ENCODE assay signal across 13 cellular contexts in genomic region chr17:18267366-18267765, GRCh38. TPM values are rescaled to one million over a fixed set of nuclear protein-coding genes. Genes with fewer than 3 reads are reported as not detected.
DNase-seq lines count a peak whose midpoint lies in the region; ATAC-seq and TF ChIP-seq lines count a peak whose summit lies in the region.
"Had no signal": no experiment of that assay in that cellular context is flagged by ENCODE, and none has a peak within 500 bp of the region (broad histone marks: within the 10 kb centered on the region; RNA-seq: fewer than 3 reads in every experiment).

No MANE protein-coding gene starts in this region.

- peaks cover 2% of the 10 kb centered on the region for H3K79me2 ChIP-seq in DND-41 (ENCODE audit: insufficient read depth, low read length)

- H3K27me3 Mint-ChIP-seq in activated T-helper 17 cell treated with anti-CD3 and anti-CD28 coated beads, Interleukin-2, amount 50 U/mL, for 72 hours = no peaks in the 10 kb centered on the region
- H3K27me3 Mint-ChIP-seq: naive thymus-derived CD8-positive, alpha-beta T cell had no signal

- peaks cover 47% of the 10 kb centered on the region for H3K36me3 ChIP-seq in DND-41 (ENCODE audit: insufficient read depth, low read length)

- H2AFZ ChIP-seq in DND-41 (ENCODE audit: low read depth, low read length) = no peak overlapping the region

- no peaks in the 10 kb centered on the region for H3K27me3 ChIP-seq in DND-41 (ENCODE audit: insufficient read depth, low read length, poor library complexity)
- H3K27me3 ChIP-seq: gastroesophageal sphincter had no signal

- H3K27ac Mint-ChIP-seq in activated T-helper 17 cell treated with anti-CD3 and anti-CD28 coated beads, Interleukin-2, amount 50 U/mL, for 72 hours = no peak overlapping the region

- no peak overlapping the region for H3K4me2 ChIP-seq in DND-41 (ENCODE audit: insufficient read depth, low read length)

- no peaks in the 10 kb centered on the region for H3K4me1 Mint-ChIP-seq in activated T-helper 17 cell treated with anti-CD3 and anti-CD28 coated beads, Interleukin-2, amount 50 U/mL, for 72 hours

- no peak overlapping the region for H3K9ac ChIP-seq in DND-41 (ENCODE audit: low read depth, low read length)

- no peak for DNase-seq in DND-41
- no peak for DNase-seq in KBM-7
- DNase-seq: activated CD4-positive, alpha-beta T cell treated with anti-CD3 and anti-CD28 coated beads for 48 hours; activated T-cell treated with anti-CD3 and anti-CD28 coated beads, Interleukin-2, amount 50 U/mL, for 48 hours; Calu3; Karpas-422; naive thymus-derived CD8-positive, alpha-beta T cell; NCI-H1436 treated with DMSO at 0.1 percent for 48 hours; retina had no signal

- in situ Hi-C loops in KBM-7 (cut with MboI; ENCODE audit: low pct_unique_long_range_greater_than_20kb, low sequenced_read_pairs) = no loop called here

- no peak overlapping the region for H3K4me3 ChIP-seq in DND-41 (ENCODE audit: low read depth in 1 of 2, low read length in 2 of 2)
- H3K4me3 ChIP-seq: gastroesophageal sphincter, thoracic aorta had no signal

- H3K36me3 Mint-ChIP-seq in activated T-helper 17 cell treated with anti-CD3 and anti-CD28 coated beads, Interleukin-2, amount 50 U/mL, for 72 hours (ENCODE audit: low read depth) = peaks cover 17% of the 10 kb centered on the region

- ATAC-seq in DND-41 (ENCODE audit: insufficient read depth, low read depth) (peak; percentile 11; the same call in 1 of the 3 replicates), HG02981 (IDR thresholded peaks at IDR 0.05; ENCODE audit: unreplicated experiment) (no peak)
- peak; percentile 21 for ATAC-seq in activated T-helper 17 cell treated with anti-CD3 and anti-CD28 coated beads, Interleukin-2, amount 50 U/mL, for 72 hours (replicated peaks)
- ATAC-seq: gastroesophageal sphincter; naive thymus-derived CD8-positive, alpha-beta T cell had no signal

- no peak overlapping the region for H3K27ac ChIP-seq in DND-41 (ENCODE audit: low read length)
- H3K27ac ChIP-seq: gastroesophageal sphincter, thoracic aorta had no signal

- no peak overlapping the region for H3K4me3 Mint-ChIP-seq in activated T-helper 17 cell treated with anti-CD3 and anti-CD28 coated beads, Interleukin-2, amount 50 U/mL, for 72 hours

- H3K4me1 ChIP-seq in DND-41 (ENCODE audit: insufficient read depth, low read length) = peaks cover 3% of the 10 kb centered on the region

- no peak for TF ChIP-seq CTCF in DND-41 (IDR thresholded peaks at IDR 0.05; ENCODE audit: borderline replicate concordance, extremely low read depth, low read length, poor library complexity, severe bottlenecking)

- H3K9me3 Mint-ChIP-seq in activated T-helper 17 cell treated with anti-CD3 and anti-CD28 coated beads, Interleukin-2, amount 50 U/mL, for 72 hours = no peaks in the 10 kb centered on the region
- H3K9me3 Mint-ChIP-seq: naive thymus-derived CD8-positive, alpha-beta T cell had no signal

- H4K20me1 ChIP-seq in DND-41 (ENCODE audit: insufficient read depth, low read length) = peaks cover 21% of the 10 kb centered on the region

- no peaks in the 10 kb centered on the region for H3K9me3 ChIP-seq in DND-41 (ENCODE audit: insufficient read depth, low read length, severe bottlenecking)
- H3K9me3 ChIP-seq: gastroesophageal sphincter, thoracic aorta had no signal

RNA-seq across cellular contexts. Expression of gene MIEF2, which starts 6.9 kb away (rescaled TPM):
- total RNA-seq in activated T-helper 17 cell treated with anti-CD3 and anti-CD28 coated beads, Interleukin-2, amount 50 U/mL, for 72 hours = 10 to 100 TPM in 1 of 2 donors, 1 to 10 TPM in 1; 5.0 to 15.2 TPM

RNA-seq across cellular contexts. Expression of gene FLII, which starts 8.8 kb away (rescaled TPM):
- 100 to 1,000 TPM; 247 to 307 TPM for total RNA-seq in activated T-helper 17 cell treated with anti-CD3 and anti-CD28 coated beads, Interleukin-2, amount 50 U/mL, for 72 hours

RNA-seq across cellular contexts. Expression of gene LLGL1, which starts 41.9 kb away (rescaled TPM):
- total RNA-seq in activated T-helper 17 cell treated with anti-CD3 and anti-CD28 coated beads, Interleukin-2, amount 50 U/mL, for 72 hours = 10 to 100 TPM; 19.5 to 22.3 TPM

RNA-seq across cellular contexts. Expression of gene TOP3A, which starts 47.4 kb away (rescaled TPM):
- 10 to 100 TPM; 69.7 to 81.6 TPM for total RNA-seq in activated T-helper 17 cell treated with anti-CD3 and anti-CD28 coated beads, Interleukin-2, amount 50 U/mL, for 72 hours

RNA-seq across cellular contexts. Expression of gene SMCR8, which starts 47.7 kb away (rescaled TPM):
- total RNA-seq in activated T-helper 17 cell treated with anti-CD3 and anti-CD28 coated beads, Interleukin-2, amount 50 U/mL, for 72 hours = 10 to 100 TPM; 21.7 to 25.5 TPM
